In genomic region chr7:102097601-102098161, GRCh38 we compare ENCODE assay signal across 16 cellular contexts.
DNase-seq lines count a peak whose midpoint lies in the region; ATAC-seq and FAIRE-seq lines count a peak whose summit lies in the region.
"Had no signal": no experiment of that assay in that cellular context is flagged by ENCODE, and none has a peak within 500 bp of the region (broad histone marks: within the 10 kb centered on the region; RNA-seq: fewer than 3 reads in every experiment).

No MANE protein-coding gene starts in this region.

- no peak for FAIRE-seq in small intestine (lab: Jason Lieb, UNC)

- peak in 2 of 3 experiments; percentile 42 to 82 for DNase-seq in NCI-H1417 (lab: John Stamatoyannopoulos, UW)
- DNase-seq in NCI-H1417 treated with DMSO at 0.1 percent for 48 hours (lab: John Stamatoyannopoulos, UW) = no peak
- peak; percentile 76 for DNase-seq in NCI-H2227 (lab: John Stamatoyannopoulos, UW; ENCODE audit: unreplicated experiment)
- peak; percentile 98 for DNase-seq in islet precursor cell
- DNase-seq in small intestine = peak; percentile 81
- DNase-seq in SJCRH30 = no peak
- DNase-seq: activated CD4-positive, alpha-beta T cell treated with anti-CD3 and anti-CD28 coated beads for 48 hours; effector CD4-positive, alpha-beta T cell; NCI-H187 treated with DMSO at 0.1 percent for 48 hours; NCI-H446 treated with DMSO at 0.1 percent for 48 hours had no signal

- H3K27ac ChIP-seq in small intestine (ENCODE audit: low read depth in 1 of 2, low read length in 1 of 2) (peak overlapping the region; percentile 33 to 69), SJCRH30 (no peak overlapping the region)
- H3K27ac ChIP-seq: 22Rv1, parathyroid adenoma, skin epidermis had no signal

- H3K4me1 ChIP-seq in small intestine (ENCODE audit: control insufficient read depth in 2 of 2, insufficient read depth in 1 of 2, low read depth in 1 of 2, low read length in 1 of 2) (peaks cover 3 to 5% of the 10 kb centered on the region in 2 donors), SJCRH30 (no peaks in the 10 kb centered on the region)
- H3K4me1 ChIP-seq: parathyroid adenoma had no signal

- ATAC-seq in HG02973 (IDR thresholded peaks at IDR 0.05; ENCODE audit: unreplicated experiment) (no peak), GM19395 (IDR thresholded peaks at IDR 0.05; ENCODE audit: unreplicated experiment) (no peak)
- ATAC-seq: activated naive CD4-positive, alpha-beta T cell treated with anti-CD3 and anti-CD28 coated beads, Interleukin-2, amount 50 U/mL, for 72 hours had no signal

- H3K4me3 ChIP-seq in small intestine (ENCODE audit: low read depth in 1 of 2, low read length in 2 of 2) (no peak overlapping the region), SJCRH30 (no peak overlapping the region)
- H3K4me3 ChIP-seq: skin epidermis had no signal

- H3K9me3 ChIP-seq in small intestine (ENCODE audit: control insufficient read depth, low read depth) = no peaks in the 10 kb centered on the region
- no peaks in the 10 kb centered on the region for H3K9me3 ChIP-seq in SJCRH30 (replicated peaks)

- H3K27me3 ChIP-seq in small intestine (ENCODE audit: control insufficient read depth in 2 of 2, insufficient read depth in 2 of 2, low read length in 2 of 2) (no peaks in the 10 kb centered on the region), SJCRH30 (no peaks in the 10 kb centered on the region)

- H3K36me3 ChIP-seq in small intestine (ENCODE audit: control insufficient read depth in 2 of 2, insufficient read depth in 2 of 2, low read length in 2 of 2) (peaks cover 3 to 5% of the 10 kb centered on the region in 2 donors), SJCRH30 (peaks cover 9% of the 10 kb centered on the region)

- WGBS in small intestine, 3 donors = 19 to 62% (median 28%) methylated on average over 13 of the region's 13 CpGs

Comparison
In these comparisons a context has a peak if more than half of its experiments do, and no peak if none do; other contexts are left out.
1. DNase-seq: peak in NCI-H1417 (2 of 3), NCI-H2227 (single experiment), islet precursor cell (single experiment) and small intestine (single experiment); none in NCI-H1417 treated with DMSO at 0.1 percent for 48 hours (single experiment) and SJCRH30 (0 of 2).